9 cellular contexts compared by ENCODE assay signal in the genomic region with DNA sequence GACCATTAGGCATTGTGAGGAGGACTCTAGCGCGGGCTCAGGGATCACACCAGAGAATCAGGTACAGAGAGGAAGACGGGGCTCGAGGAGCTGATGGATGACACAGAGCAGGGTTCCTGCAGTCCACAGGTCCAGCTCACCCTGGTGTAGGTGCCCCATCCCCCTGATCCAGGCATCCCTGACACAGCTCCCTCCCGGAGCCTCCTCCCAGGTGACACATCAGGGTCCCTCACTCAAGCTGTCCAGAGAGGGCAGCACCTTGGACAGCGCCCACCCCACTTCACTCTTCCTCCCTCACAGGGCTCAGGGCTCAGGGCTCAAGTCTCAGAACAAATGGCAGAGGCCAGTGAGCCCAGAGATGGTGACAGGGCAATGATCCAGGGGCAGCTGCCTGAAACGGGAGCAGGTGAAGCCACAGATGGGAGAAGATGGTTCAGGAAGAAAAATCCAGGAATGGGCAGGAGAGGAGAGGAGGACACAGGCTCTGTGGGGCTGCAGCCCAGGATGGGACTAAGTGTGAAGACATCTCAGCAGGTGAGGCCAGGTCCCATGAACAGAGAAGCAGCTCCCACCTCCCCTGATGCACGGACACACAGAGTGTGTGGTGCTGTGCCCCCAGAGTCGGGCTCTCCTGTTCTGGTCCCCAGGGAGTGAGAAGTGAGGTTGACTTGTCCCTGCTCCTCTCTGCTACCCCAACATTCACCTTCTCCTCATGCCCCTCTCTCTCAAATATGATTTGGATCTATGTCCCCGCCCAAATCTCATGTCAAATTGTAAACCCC. TPM values are rescaled to one million over a fixed set of nuclear protein-coding genes. Genes with fewer than 3 reads are reported as not detected.
DNase-seq lines count a peak whose midpoint lies in the region; ATAC-seq, FAIRE-seq and TF ChIP-seq lines count a peak whose summit lies in the region.
"Had no signal": no experiment of that assay in that cellular context is flagged by ENCODE, and none has a peak within 500 bp of the region (broad histone marks: within the 10 kb centered on the region; RNA-seq: fewer than 3 reads in every experiment).

No MANE protein-coding gene starts in this region.

- H3K4me1 Mint-ChIP-seq in neural progenitor cell: no peaks in the 10 kb centered on the region
- H3K4me1 Mint-ChIP-seq: brain had no signal

- RAD21 ChIA-PET in GM12878 (lab: Charles Lee; ENCODE audit: unreplicated experiment): no interaction called here

- CTCF ChIA-PET in GM10248 (lab: Yijun Ruan, JAX): interaction anchor here (1.1 kb wide), 2 partner anchors 15 to 35 kb away, joined by 3 read pairs; no protein-coding TSS in a partner anchor
- CTCF ChIA-PET in PC-3 (lab: Charles Lee): interaction anchor here (0.5 kb wide), 2 partner anchors 30 to 79 kb away, joined by 4 to 5 read pairs; no protein-coding TSS in a partner anchor
- CTCF ChIA-PET in GM12878 (lab: Yijun Ruan, JAX): interaction anchor here (2.6 kb wide), 1 partner anchor 64 kb away, joined by 16 read pairs; no protein-coding TSS in a partner anchor

- H3K4me2 ChIP-seq in PC-3 (ENCODE audit: low read length) (no peak overlapping the region), GM12878 (ENCODE audit: control insufficient read depth, insufficient read depth) (no peak overlapping the region), neural progenitor cell (no peak overlapping the region)

- no peaks in the 10 kb centered on the region for H3K36me3 Mint-ChIP-seq in neural progenitor cell
- H3K36me3 Mint-ChIP-seq: brain had no signal

- H3K4me1 ChIP-seq in PC-3 (ENCODE audit: insufficient read depth, low read length): peaks cover 7% of the 10 kb centered on the region; the same call in 1 of the 2 replicates
- no peaks in the 10 kb centered on the region for H3K4me1 ChIP-seq in GM12878 (ENCODE audit: control insufficient read depth, insufficient read depth, low read length)
- H3K4me1 ChIP-seq in neural progenitor cell: no peaks in the 10 kb centered on the region

- no peaks in the 10 kb centered on the region for H3K9me2 ChIP-seq in PC-3 (replicated peaks; ENCODE audit: low read length)

- no peak for TF ChIP-seq EP300 in GM12878 (IDR thresholded peaks at IDR 0.05; ENCODE audit: borderline replicate concordance in 1 of 2, control insufficient read depth in 1 of 2, low read depth in 2 of 2, low read length in 2 of 2)

- H2AFZ ChIP-seq in PC-3 (ENCODE audit: low read length): no peak overlapping the region
- no peak overlapping the region for H2AFZ ChIP-seq in GM12878 (ENCODE audit: control insufficient read depth, low read depth, low read length)
- H2AFZ ChIP-seq in neural progenitor cell (replicated peaks): no peak overlapping the region

- FAIRE-seq in GM12878 (lab: Jason Lieb, UNC): no peak

- BruUV-seq in PC-3 (replicated peaks; lab: Mats Ljungman, UMichigan) (no TSS peak), GM12878 (replicated peaks; lab: Mats Ljungman, UMichigan) (no TSS peak)

- peak; percentile 32; the same call in 1 of the 2 replicates for ATAC-seq in PC-3
- peak; percentile 44 for ATAC-seq in GM12878

- POLR2A ChIA-PET in GM10248 (lab: Yijun Ruan, JAX) (no interaction called here), PC-3 (lab: Charles Lee; ENCODE audit: unreplicated experiment) (no interaction called here), GM12878 (lab: Charles Lee) (no interaction called here)

- in situ Hi-C loops in GM12878 (cut with MboI) (no loop called here), GM13977 (cut with MboI; ENCODE audit: low pct_unique_long_range_greater_than_20kb, low sequenced_read_pairs, unreplicated experiment) (no loop called here)

- intact Hi-C loops in PC-3 (cut with micrococcal nuclease) (no loop called here), GM12878 (cut with micrococcal nuclease; ENCODE audit: unreplicated experiment) (no loop called here)

- H3F3A ChIP-seq in PC-3 (ENCODE audit: low read length, unreplicated experiment) (no peaks in the 10 kb centered on the region), neural progenitor cell (ENCODE audit: low read depth) (no peaks in the 10 kb centered on the region)

- no peaks in the 10 kb centered on the region for H3K79me2 ChIP-seq in PC-3 (ENCODE audit: low read length)
- no peaks in the 10 kb centered on the region for H3K79me2 ChIP-seq in GM12878 (ENCODE audit: control insufficient read depth, insufficient read depth, low read length)
- H3K79me2 ChIP-seq in neural progenitor cell (ENCODE audit: low read depth): no peaks in the 10 kb centered on the region

- no peak for TF ChIP-seq RAD21 in GM12878 (IDR thresholded peaks at IDR 0.05; ENCODE audit: insufficient read depth, low read depth, low read length)

- peaks cover 3% of the 10 kb centered on the region for H3K9me3 Mint-ChIP-seq in neural progenitor cell

- H3K27me3 Mint-ChIP-seq in neural progenitor cell (ENCODE audit: insufficient read depth, low read depth): peaks cover 15% of the 10 kb centered on the region

- H3K9me3 ChIP-seq in PC-3 (ENCODE audit: low read length) (no peaks in the 10 kb centered on the region), GM12878 (replicated peaks; ENCODE audit: control insufficient read depth, insufficient read depth, low read length) (no peaks in the 10 kb centered on the region), neural progenitor cell (ENCODE audit: low read depth) (no peaks in the 10 kb centered on the region)

- H4K20me1 ChIP-seq in PC-3 (ENCODE audit: low read length) (no peaks in the 10 kb centered on the region), GM12878 (ENCODE audit: control insufficient read depth, insufficient read depth) (no peaks in the 10 kb centered on the region), neural progenitor cell (ENCODE audit: low read depth) (no peaks in the 10 kb centered on the region)

- H3K9ac ChIP-seq in PC-3 (ENCODE audit: low read length) (no peak overlapping the region), GM12878 (ENCODE audit: control insufficient read depth, insufficient read depth, low read length) (no peak overlapping the region), neural progenitor cell (no peak overlapping the region)

- WGBS in GM12878 (ENCODE audit: insufficient coverage, insufficient replicate concordance, low lambda C conversion rate, missing lambda C conversion rate): 27% methylated on average over 10 of the region's 10 CpGs

- TF ChIP-seq POLR2A in GM12878 (IDR thresholded peaks at IDR 0.05; ENCODE audit: low read depth, low read length): no peak

- no peak overlapping the region for H3K27ac Mint-ChIP-seq in neural progenitor cell
- H3K27ac Mint-ChIP-seq: brain had no signal

- SMC1A ChIA-PET in GM12878 (lab: Charles Lee; ENCODE audit: uncharacterized antibody, unreplicated experiment): no interaction called here

- no peak overlapping the region for H3K4me3 Mint-ChIP-seq in neural progenitor cell
- H3K4me3 Mint-ChIP-seq: brain had no signal

- peak; percentile 40 for DNase-seq in GM10248 (ENCODE audit: extremely low spot score)
- DNase-seq in PC-3: peak; percentile 56
- DNase-seq in GM12878 (ENCODE audit: low read depth, low spot score): no peak
- peak; percentile 16 for DNase-seq in neural progenitor cell (ENCODE audit: low spot score)
- no peak for DNase-seq in caudate nucleus (lab: John Stamatoyannopoulos, UW)
- DNase-seq in SK-N-DZ (ENCODE audit: low spot score): no peak
- no peak for DNase-seq in GM13977 (ENCODE audit: low spot score)
- no peak for DNase-seq in NCI-H446 (lab: John Stamatoyannopoulos, UW)

- H3K27ac ChIP-seq in PC-3 (ENCODE audit: low read length) (no peak overlapping the region), GM12878 (ENCODE audit: control insufficient read depth, insufficient read depth) (no peak overlapping the region), neural progenitor cell (no peak overlapping the region), caudate nucleus (ENCODE audit: low read depth, low read length) (no peak overlapping the region)

- no peaks in the 10 kb centered on the region; the same call in 1 of the 2 replicates for H3K36me3 ChIP-seq in PC-3 (ENCODE audit: low read depth, low read length)
- H3K36me3 ChIP-seq in GM12878 (ENCODE audit: control insufficient read depth in 2 of 2, insufficient read depth in 2 of 2, low read length in 1 of 2): no peaks in the 10 kb centered on the region
- no peaks in the 10 kb centered on the region for H3K36me3 ChIP-seq in neural progenitor cell

- no peak for TF ChIP-seq CTCF in GM10248 (IDR thresholded peaks at IDR 0.05; ENCODE audit: control extremely low read depth, extremely low read depth, low read depth, missing control alignments)
- TF ChIP-seq CTCF in PC-3 (conservative IDR thresholded peaks at IDR 0.05; ENCODE audit: low read depth, low read length): no peak
- TF ChIP-seq CTCF in GM12878 (IDR thresholded peaks at IDR 0.05 in 2 of 3, conservative IDR thresholded peaks at IDR 0.05 in 1 of 3; ENCODE audit: control insufficient read depth in 2 of 3, extremely low read depth in 1 of 3, insufficient read depth in 1 of 3, low read depth in 3 of 3, low read length in 3 of 3): no peak
- no peak for TF ChIP-seq CTCF in neural progenitor cell (IDR thresholded peaks at IDR 0.05)
- TF ChIP-seq CTCF in GM13977 (IDR thresholded peaks at IDR 0.05; ENCODE audit: extremely low read depth, insufficient read depth, missing control alignments): no peak

- H3K4me3 ChIP-seq in PC-3 (ENCODE audit: low read length) (no peak overlapping the region), GM12878 (no peak overlapping the region), neural progenitor cell (no peak overlapping the region)

- H3K27me3 ChIP-seq in PC-3 (ENCODE audit: low read length) (no peaks in the 10 kb centered on the region), GM12878 (replicated peaks in 1 of 2; ENCODE audit: control insufficient read depth in 2 of 2, insufficient read depth in 2 of 2, low read length in 1 of 2) (peaks cover 2 to 3% of the 10 kb centered on the region in 2 experiments), neural progenitor cell (no peaks in the 10 kb centered on the region)

RNA-seq across cellular contexts. Expression of gene CEACAM5, which starts 2.8 kb away (rescaled TPM):
- total RNA-seq in PC-3 (2014; rRNA removed) (0.75 and 2.8 TPM in 2 replicates), GM12878 (2014; rRNA removed) (not detected in 2 replicates), GM12878 (2014; rRNA removed; fragmentation: Illumina TruSeq; extraction: Trizol) (not detected in 2 replicates), GM12878 (2021) (0.38 and 0.88 TPM in 2 replicates), neural progenitor cell (ENCODE audit: low replicate concordance) (not detected in 2 replicates)
- total RNA-seq in GM12878 (2013; cell fraction: nucleolus; rRNA removed): not detected in 2 replicates
- polyA plus RNA-seq in GM12878 (2011; ENCODE audit: low read depth): not detected
- polyA plus RNA-seq in GM12878 (2011; rRNA removed) (not detected in 2 replicates), GM12878 (2014; fragmentation: Illumina TruSeq; extraction: Trizol) (not detected in 2 replicates), GM12878 (2014; fragmentation: Nextera tagmentation; extraction: Ambion mirVana) (not detected), GM12878 (2014; rRNA removed) (not detected in 2 replicates), GM12878 (2016; fragmentation: Nextera tagmentation; extraction: Ambion mirVana) (not detected)
- not detected in 2 replicates for polyA plus RNA-seq in GM12878 (2011; cell fraction: cytosol; rRNA removed)
- polyA plus RNA-seq in GM12878 (2011; cell fraction: nucleus; rRNA removed): not detected in 2 replicates
- polyA plus RNA-seq in GM12878 (2012): not detected in 2 replicates
- not detected in 2 replicates for polyA minus RNA-seq in GM12878 (2011; rRNA and poly(A)+ RNA removed)
- not detected in 2 replicates for polyA minus RNA-seq in GM12878 (2011; cell fraction: cytosol; rRNA and poly(A)+ RNA removed)
- not detected in 2 replicates for polyA minus RNA-seq in GM12878 (2011; cell fraction: nucleus; rRNA and poly(A)+ RNA removed)
- polyA plus RNA-seq in SK-N-DZ (2014; cell fraction: cytosol; rRNA removed): not detected in 2 replicates
- not detected in 2 replicates for polyA plus RNA-seq in SK-N-DZ (2014; cell fraction: nucleus; rRNA removed)

RNA-seq across cellular contexts. Expression of gene CEACAM7, which starts 17.5 kb away (rescaled TPM):
- not detected in 2 replicates for total RNA-seq in PC-3 (2014; rRNA removed)
- not detected in 2 replicates for total RNA-seq in GM12878 (2013; cell fraction: nucleolus; rRNA removed)
- total RNA-seq in GM12878 (2014; rRNA removed): not detected in 2 replicates
- total RNA-seq in GM12878 (2014; rRNA removed; fragmentation: Illumina TruSeq; extraction: Trizol): not detected in 2 replicates
- not detected in 2 replicates for total RNA-seq in GM12878 (2021)
- polyA plus RNA-seq in GM12878 (2011; ENCODE audit: low read depth): not detected
- not detected in 2 replicates for polyA plus RNA-seq in GM12878 (2011; rRNA removed)
- polyA plus RNA-seq in GM12878 (2011; cell fraction: cytosol; rRNA removed): not detected in 2 replicates
- not detected in 2 replicates for polyA plus RNA-seq in GM12878 (2011; cell fraction: nucleus; rRNA removed)
- not detected in 2 replicates for polyA plus RNA-seq in GM12878 (2012)
- polyA plus RNA-seq in GM12878 (2014; fragmentation: Illumina TruSeq; extraction: Trizol): not detected in 2 replicates
- not detected for polyA plus RNA-seq in GM12878 (2014; fragmentation: Nextera tagmentation; extraction: Ambion mirVana)
- polyA plus RNA-seq in GM12878 (2014; rRNA removed): not detected in 2 replicates
- not detected for polyA plus RNA-seq in GM12878 (2016; fragmentation: Nextera tagmentation; extraction: Ambion mirVana)
- not detected in 2 replicates for polyA minus RNA-seq in GM12878 (2011; rRNA and poly(A)+ RNA removed)
- not detected in 2 replicates for polyA minus RNA-seq in GM12878 (2011; cell fraction: cytosol; rRNA and poly(A)+ RNA removed)
- polyA minus RNA-seq in GM12878 (2011; cell fraction: nucleus; rRNA and poly(A)+ RNA removed): not detected in 2 replicates
- not detected in 2 replicates for total RNA-seq in neural progenitor cell (ENCODE audit: low replicate concordance)
- polyA plus RNA-seq in SK-N-DZ (2014; cell fraction: cytosol; rRNA removed): not detected in 2 replicates
- not detected in 2 replicates for polyA plus RNA-seq in SK-N-DZ (2014; cell fraction: nucleus; rRNA removed)

RNA-seq across cellular contexts. Expression of gene CEACAM6, which starts 49.7 kb away (rescaled TPM):
- total RNA-seq in PC-3 (2014; rRNA removed): 7.1 and 9.0 TPM in 2 replicates
- not detected in 2 replicates for total RNA-seq in GM12878 (2013; cell fraction: nucleolus; rRNA removed)
- total RNA-seq in GM12878 (2014; rRNA removed): not detected in 2 replicates
- not detected in 2 replicates for total RNA-seq in GM12878 (2014; rRNA removed; fragmentation: Illumina TruSeq; extraction: Trizol)
- 0.26 and 0.27 TPM in 2 replicates for total RNA-seq in GM12878 (2021)
- polyA plus RNA-seq in GM12878 (2011; ENCODE audit: low read depth): not detected
- not detected in 2 replicates for polyA plus RNA-seq in GM12878 (2011; rRNA removed)
- not detected in 2 replicates for polyA plus RNA-seq in GM12878 (2011; cell fraction: cytosol; rRNA removed)
- polyA plus RNA-seq in GM12878 (2011; cell fraction: nucleus; rRNA removed): not detected in 2 replicates
- polyA plus RNA-seq in GM12878 (2012): not detected in 2 replicates
- not detected in 2 replicates for polyA plus RNA-seq in GM12878 (2014; fragmentation: Illumina TruSeq; extraction: Trizol)
- not detected for polyA plus RNA-seq in GM12878 (2014; fragmentation: Nextera tagmentation; extraction: Ambion mirVana)
- polyA plus RNA-seq in GM12878 (2014; rRNA removed): not detected in 2 replicates
- polyA plus RNA-seq in GM12878 (2016; fragmentation: Nextera tagmentation; extraction: Ambion mirVana): not detected
- not detected in 2 replicates for polyA minus RNA-seq in GM12878 (2011; rRNA and poly(A)+ RNA removed)
- polyA minus RNA-seq in GM12878 (2011; cell fraction: cytosol; rRNA and poly(A)+ RNA removed): not detected in 2 replicates
- not detected in 2 replicates for polyA minus RNA-seq in GM12878 (2011; cell fraction: nucleus; rRNA and poly(A)+ RNA removed)
- not detected in 2 replicates for total RNA-seq in neural progenitor cell (ENCODE audit: low replicate concordance)
- polyA plus RNA-seq in SK-N-DZ (2014; cell fraction: cytosol; rRNA removed): not detected in 2 replicates
- not detected in 2 replicates for polyA plus RNA-seq in SK-N-DZ (2014; cell fraction: nucleus; rRNA removed)

Comparison
In these comparisons a context has a peak if more than half of its experiments do, and no peak if none do; other contexts are left out.
1. DNase-seq: peak in GM10248 (single experiment), PC-3 (single experiment) and neural progenitor cell (single experiment); none in GM12878 (single experiment), caudate nucleus (0 of 61), SK-N-DZ (single experiment), GM13977 (single experiment) and NCI-H446 (0 of 2).